In genomic region chr13:31681133-31681532, GRCh38 we compare ENCODE assay signal across 41 cellular contexts. TPM values are rescaled to one million over a fixed set of nuclear protein-coding genes. Genes with fewer than 3 reads are reported as not detected.
"Had no signal": no experiment of that assay in that cellular context is flagged by ENCODE, and none has a peak within 500 bp of the region (broad histone marks: within the 10 kb centered on the region; RNA-seq: fewer than 3 reads in every experiment).

No MANE protein-coding gene starts in this region.

- H3K9me3 ChIP-seq: adrenal gland, ascending aorta, body of pancreas, breast epithelium had no signal

- H3K36me3 Mint-ChIP-seq: activated naive CD4-positive, alpha-beta T cell treated with anti-CD3 and anti-CD28 coated beads, Interleukin-2, amount 10 ng/mL, durations not matched to agents 7 days and 5 days; activated naive CD4-positive, alpha-beta T cell treated with anti-CD3 and anti-CD28 coated beads, Interleukin-2, amount 50 U/mL, for 24 hours; activated naive CD4-positive, alpha-beta T cell treated with anti-CD3 and anti-CD28 coated beads, Interleukin-2, amount 50 U/mL, for 72 hours; activated naive CD8-positive, alpha-beta T cell; activated naive CD8-positive, alpha-beta T cell treated with anti-CD3 and anti-CD28 coated beads for 36 hours; activated naive CD8-positive, alpha-beta T cell treated with anti-CD3 and anti-CD28 coated beads, Interleukin-2, amount 10 ng/mL, durations not matched to agents 7 days and 5 days; brain had no signal

- H3K36me3 ChIP-seq: adrenal gland, ascending aorta, brain microvascular endothelial cell, breast epithelium, cardiac muscle cell had no signal

- H3K4me3 Mint-ChIP-seq: activated naive CD4-positive, alpha-beta T cell treated with anti-CD3 and anti-CD28 coated beads for 36 hours; activated naive CD4-positive, alpha-beta T cell treated with anti-CD3 and anti-CD28 coated beads, Interleukin-2, amount 10 ng/mL, durations not matched to agents 7 days and 5 days; activated naive CD4-positive, alpha-beta T cell treated with anti-CD3 and anti-CD28 coated beads, Interleukin-2, amount 50 U/mL, for 24 hours; activated naive CD8-positive, alpha-beta T cell; activated naive CD8-positive, alpha-beta T cell treated with anti-CD3 and anti-CD28 coated beads for 36 hours; activated naive CD8-positive, alpha-beta T cell treated with anti-CD3 and anti-CD28 coated beads, Interleukin-2, amount 10 ng/mL, durations not matched to agents 7 days and 5 days; activated naive CD8-positive, alpha-beta T cell treated with anti-CD3 and anti-CD28 coated beads, Interleukin-2, amount 50 U/mL, for 24 hours; activated T-cell treated with anti-CD3 and anti-CD28 coated beads, Interleukin-2, amount 50 U/mL, for 4 hours; activated T-cell treated with anti-CD3 and anti-CD28 coated beads, Interleukin-2, amount 50 U/mL, for 72 hours; activated T-helper 1 cell treated with anti-CD3 and anti-CD28 coated beads, Interleukin-12 subunit alpha, Interleukin-12 subunit beta, Interleukin-2, Interleukin-4 antibody, amounts not matched to agents 30 ng/mL and 10 ng/mL and 1 ng/mL, durations not matched to agents 14 hours and 24 hours and 36 hours; activated T-helper 17 cell treated with anti-CD3 and anti-CD28 coated beads, Interleukin-2, amount 50 U/mL, for 72 hours; brain; central memory CD8-positive, alpha-beta T cell had no signal

- H3K4me1 ChIP-seq: adrenal gland, ascending aorta, body of pancreas, breast epithelium had no signal

- H3K9me3 Mint-ChIP-seq: activated naive CD4-positive, alpha-beta T cell treated with anti-CD3 and anti-CD28 coated beads for 36 hours; activated naive CD4-positive, alpha-beta T cell treated with anti-CD3 and anti-CD28 coated beads, Interleukin-2, amount 50 U/mL, for 24 hours; activated T-helper 1 cell treated with anti-CD3 and anti-CD28 coated beads, Interleukin-12 subunit alpha, Interleukin-12 subunit beta, Interleukin-2, Interleukin-4 antibody, amounts not matched to agents 30 ng/mL and 10 ng/mL and 1 ng/mL, durations not matched to agents 14 hours and 24 hours and 36 hours had no signal

- H3K27ac ChIP-seq: adrenal gland, ascending aorta, body of pancreas, brain microvascular endothelial cell, breast epithelium, cardiac muscle cell had no signal

- ATAC-seq: activated naive CD4-positive, alpha-beta T cell treated with anti-CD3 and anti-CD28 coated beads, Interleukin-2, amount 50 U/mL, for 72 hours; activated naive CD8-positive, alpha-beta T cell treated with anti-CD3 and anti-CD28 coated beads, Interleukin-2, amount 50 U/mL, for 24 hours; activated T-cell treated with anti-CD3 and anti-CD28 coated beads, Interleukin-2, amount 50 U/mL, for 4 hours; activated T-cell treated with anti-CD3 and anti-CD28 coated beads, Interleukin-2, amount 50 U/mL, for 72 hours; activated T-helper 17 cell treated with anti-CD3 and anti-CD28 coated beads, Interleukin-2, amount 50 U/mL, for 72 hours; body of pancreas had no signal

- H3K27ac Mint-ChIP-seq: activated naive CD4-positive, alpha-beta T cell treated with anti-CD3 and anti-CD28 coated beads for 36 hours; activated naive CD4-positive, alpha-beta T cell treated with anti-CD3 and anti-CD28 coated beads, Interleukin-2, amount 10 ng/mL, durations not matched to agents 7 days and 5 days; activated naive CD4-positive, alpha-beta T cell treated with anti-CD3 and anti-CD28 coated beads, Interleukin-2, amount 50 U/mL, for 24 hours; activated naive CD4-positive, alpha-beta T cell treated with anti-CD3 and anti-CD28 coated beads, Interleukin-2, amount 50 U/mL, for 72 hours; activated naive CD8-positive, alpha-beta T cell; activated naive CD8-positive, alpha-beta T cell treated with anti-CD3 and anti-CD28 coated beads for 36 hours; activated naive CD8-positive, alpha-beta T cell treated with anti-CD3 and anti-CD28 coated beads, Interleukin-2, amount 10 ng/mL, durations not matched to agents 7 days and 5 days; activated naive CD8-positive, alpha-beta T cell treated with anti-CD3 and anti-CD28 coated beads, Interleukin-2, amount 50 U/mL, for 24 hours; activated T-cell treated with anti-CD3 and anti-CD28 coated beads, Interleukin-2, amount 50 U/mL, for 72 hours; activated T-helper 1 cell treated with anti-CD3 and anti-CD28 coated beads, Interleukin-12 subunit alpha, Interleukin-12 subunit beta, Interleukin-2, Interleukin-4 antibody, amounts not matched to agents 30 ng/mL and 10 ng/mL and 1 ng/mL, durations not matched to agents 14 hours and 24 hours and 36 hours; activated T-helper 17 cell treated with anti-CD3 and anti-CD28 coated beads, Interleukin-2, amount 50 U/mL, for 72 hours; activated T-helper 2 cell treated with anti-CD3 and anti-CD28 coated beads, Interferon-gamma antibody, Interleukin-2, Interleukin-4, amounts not matched to agents 10 μg/mL and 5 μg/mL and 100 μg/mL, durations not matched to agents 14 hours and 24 hours and 36 hours; brain had no signal

- H3K4me1 Mint-ChIP-seq: activated naive CD4-positive, alpha-beta T cell treated with anti-CD3 and anti-CD28 coated beads, Interleukin-2, amount 10 ng/mL, durations not matched to agents 7 days and 5 days; activated naive CD4-positive, alpha-beta T cell treated with anti-CD3 and anti-CD28 coated beads, Interleukin-2, amount 50 U/mL, for 24 hours; activated naive CD8-positive, alpha-beta T cell treated with anti-CD3 and anti-CD28 coated beads for 36 hours; activated naive CD8-positive, alpha-beta T cell treated with anti-CD3 and anti-CD28 coated beads, Interleukin-2, amount 10 ng/mL, durations not matched to agents 7 days and 5 days; activated naive CD8-positive, alpha-beta T cell treated with anti-CD3 and anti-CD28 coated beads, Interleukin-2, amount 50 U/mL, for 24 hours; activated T-helper 17 cell treated with anti-CD3 and anti-CD28 coated beads, Interleukin-2, amount 50 U/mL, for 72 hours; brain; central memory CD8-positive, alpha-beta T cell had no signal

- H3K4me3 ChIP-seq: adrenal gland, ascending aorta, body of pancreas, breast epithelium, cardiac muscle cell had no signal

- DNase-seq: activated effector memory CD4-positive, alpha-beta T cell treated with anti-CD3 and anti-CD28 coated beads, Interleukin-2, amount 50 U/mL, for 16 hours; activated effector memory CD4-positive, alpha-beta T cell treated with Interleukin-2 at 50 U/mL for 16 hours; activated gamma-delta T cell; activated gamma-delta T cell treated with Interleukin-2 at 50 U/mL for 16 hours; activated naive CD4-positive, alpha-beta T cell; activated naive CD4-positive, alpha-beta T cell treated with anti-CD3 and anti-CD28 coated beads for 36 hours; activated naive CD4-positive, alpha-beta T cell treated with anti-CD3 and anti-CD28 coated beads, Interleukin-2, amount 10 ng/mL, durations not matched to agents 7 days and 5 days; activated naive CD4-positive, alpha-beta T cell treated with anti-CD3 and anti-CD28 coated beads, Interleukin-2, amount 50 U/mL, for 16 hours; activated naive CD4-positive, alpha-beta T cell treated with Interleukin-2 at 50 U/mL for 16 hours; activated naive CD8-positive, alpha-beta T cell treated with anti-CD3 and anti-CD28 coated beads for 36 hours; activated naive CD8-positive, alpha-beta T cell treated with anti-CD3 and anti-CD28 coated beads, Interleukin-2, amount 10 ng/mL, durations not matched to agents 7 days and 5 days; activated naive CD8-positive, alpha-beta T cell treated with anti-CD3 and anti-CD28 coated beads, Interleukin-2, amount 50 U/mL, for 24 hours; activated T-cell treated with anti-CD3 and anti-CD28 coated beads, Interleukin-2, amount 50 U/mL, for 4 hours; activated T-cell treated with anti-CD3 and anti-CD28 coated beads, Interleukin-2, amount 50 U/mL, for 48 hours; activated T-cell treated with anti-CD3 and anti-CD28 coated beads, Interleukin-2, amount 50 U/mL, for 72 hours; adrenal gland; amniotic stem cell; amygdala; anterior cingulate cortex; aorta; body of pancreas; brain microvascular endothelial cell; caudate nucleus; central memory CD4-positive, alpha-beta T cell; cerebellar nuclear complex had no signal

- H3K27me3 Mint-ChIP-seq: activated naive CD4-positive, alpha-beta T cell treated with anti-CD3 and anti-CD28 coated beads, Interleukin-2, amount 10 ng/mL, durations not matched to agents 7 days and 5 days; activated naive CD8-positive, alpha-beta T cell; activated naive CD8-positive, alpha-beta T cell treated with anti-CD3 and anti-CD28 coated beads, Interleukin-2, amount 10 ng/mL, durations not matched to agents 7 days and 5 days; activated naive CD8-positive, alpha-beta T cell treated with anti-CD3 and anti-CD28 coated beads, Interleukin-2, amount 50 U/mL, for 24 hours; central memory CD8-positive, alpha-beta T cell had no signal

- H3K27me3 ChIP-seq: adrenal gland, ascending aorta, body of pancreas, brain microvascular endothelial cell, breast epithelium, cardiac muscle cell had no signal

RNA-seq across cellular contexts. Expression of gene RXFP2, which starts 58.2 kb away (rescaled TPM):
- total RNA-seq: activated naive CD4-positive, alpha-beta T cell treated with anti-CD3 and anti-CD28 coated beads for 36 hours; activated naive CD4-positive, alpha-beta T cell treated with anti-CD3 and anti-CD28 coated beads, Interleukin-2, amount 50 U/mL, for 72 hours; activated naive CD8-positive, alpha-beta T cell treated with anti-CD3 and anti-CD28 coated beads for 36 hours; activated naive CD8-positive, alpha-beta T cell treated with anti-CD3 and anti-CD28 coated beads, Interleukin-2, amount 10 ng/mL, durations not matched to agents 7 days and 5 days; activated T-cell treated with anti-CD3 and anti-CD28 coated beads, Interleukin-2, amount 50 U/mL, for 4 hours; activated T-cell treated with anti-CD3 and anti-CD28 coated beads, Interleukin-2, amount 50 U/mL, for 72 hours; activated T-helper 1 cell treated with anti-CD3 and anti-CD28 coated beads, Interleukin-12 subunit alpha, Interleukin-12 subunit beta, Interleukin-2, Interleukin-4 antibody, amounts not matched to agents 30 ng/mL and 10 ng/mL and 1 ng/mL, durations not matched to agents 14 hours and 24 hours and 36 hours; activated T-helper 17 cell treated with anti-CD3 and anti-CD28 coated beads, Interleukin-2, amount 50 U/mL, for 72 hours; activated T-helper 2 cell treated with anti-CD3 and anti-CD28 coated beads, Interferon-gamma antibody, Interleukin-2, Interleukin-4, amounts not matched to agents 10 μg/mL and 5 μg/mL and 100 μg/mL, durations not matched to agents 14 hours and 24 hours and 36 hours; aorta; ascending aorta; astrocyte; body of pancreas; bronchial epithelial cell; cardiac muscle cell; cardiac septum; chondrocyte had no signal
- polyA plus RNA-seq: adipose tissue, aorta, cardiac muscle cell had no signal
